ENCODE assay signal across 13 cellular contexts in genomic region chr6:34150766-34151165, GRCh38. TPM values are rescaled to one million over a fixed set of nuclear protein-coding genes. Genes with fewer than 3 reads are reported as not detected.
"Had no signal": no experiment of that assay in that cellular context is flagged by ENCODE, and none has a peak within 500 bp of the region (broad histone marks: within the 10 kb centered on the region; RNA-seq: fewer than 3 reads in every experiment).

No MANE protein-coding gene starts in this region.

- H3K4me3 Mint-ChIP-seq: activated CD4-positive, alpha-beta memory T cell treated with anti-CD3 and anti-CD28 coated beads for 36 hours; activated T-cell treated with anti-CD3 and anti-CD28 coated beads, Interleukin-2, amount 50 U/mL, for 72 hours; central memory CD8-positive, alpha-beta T cell; memory B cell; stimulated activated memory B cell treated with anti-CD40 and anti-IgM and Interleukin-4, amounts not matched to agents 10 μg/mL and 1 μg/mL and 100 μg/mL, for 72 hours had no signal

- H3K9me3 ChIP-seq: body of pancreas, left lung, tibial artery, vagina had no signal

- H3K27ac ChIP-seq: body of pancreas, left lung, tibial artery, vagina had no signal

- ATAC-seq: activated T-cell treated with anti-CD3 and anti-CD28 coated beads, Interleukin-2, amount 50 U/mL, for 72 hours; body of pancreas; left lung; stimulated activated memory B cell treated with anti-CD40 and anti-IgM and Interleukin-4, amounts not matched to agents 10 μg/mL and 1 μg/mL and 100 μg/mL, for 72 hours had no signal

- H3K27me3 ChIP-seq: vagina had no signal

- H3K9me3 Mint-ChIP-seq: activated CD4-positive, alpha-beta memory T cell treated with anti-CD3 and anti-CD28 coated beads for 36 hours; activated T-cell treated with anti-CD3 and anti-CD28 coated beads, Interleukin-2, amount 50 U/mL, for 72 hours; central memory CD8-positive, alpha-beta T cell; memory B cell; stimulated activated memory B cell treated with anti-CD40 and anti-IgM and Interleukin-4, amounts not matched to agents 10 μg/mL and 1 μg/mL and 100 μg/mL, for 72 hours had no signal

- H3K36me3 Mint-ChIP-seq: activated CD4-positive, alpha-beta memory T cell treated with anti-CD3 and anti-CD28 coated beads for 36 hours; memory B cell; stimulated activated memory B cell treated with anti-CD40 and anti-IgM and Interleukin-4, amounts not matched to agents 10 μg/mL and 1 μg/mL and 100 μg/mL, for 72 hours had no signal

- DNase-seq: activated CD4-positive, alpha-beta memory T cell treated with anti-CD3 and anti-CD28 coated beads for 36 hours; activated naive CD4-positive, alpha-beta T cell treated with anti-CD3 and anti-CD28 coated beads, Interleukin-2, amount 50 U/mL, for 16 hours; activated T-cell treated with anti-CD3 and anti-CD28 coated beads, Interleukin-2, amount 50 U/mL, for 72 hours; amniotic stem cell; body of pancreas; dermis blood vessel endothelial cell; left lung; small intestine had no signal

- H3K4me3 ChIP-seq: body of pancreas, left lung, tibial artery, vagina had no signal

- H3K36me3 ChIP-seq: left lung, tibial artery, vagina had no signal

- H3K27ac Mint-ChIP-seq: activated T-cell treated with anti-CD3 and anti-CD28 coated beads, Interleukin-2, amount 50 U/mL, for 72 hours; memory B cell; stimulated activated memory B cell treated with anti-CD40 and anti-IgM and Interleukin-4, amounts not matched to agents 10 μg/mL and 1 μg/mL and 100 μg/mL, for 72 hours had no signal

RNA-seq across cellular contexts. Expression of gene GRM4, which starts 4.9 kb away (rescaled TPM):
- total RNA-seq: dermis blood vessel endothelial cell, left lung, vagina had no signal
